Comparison of ENCODE assay signal across 1 cellular context in the genomic region with DNA sequence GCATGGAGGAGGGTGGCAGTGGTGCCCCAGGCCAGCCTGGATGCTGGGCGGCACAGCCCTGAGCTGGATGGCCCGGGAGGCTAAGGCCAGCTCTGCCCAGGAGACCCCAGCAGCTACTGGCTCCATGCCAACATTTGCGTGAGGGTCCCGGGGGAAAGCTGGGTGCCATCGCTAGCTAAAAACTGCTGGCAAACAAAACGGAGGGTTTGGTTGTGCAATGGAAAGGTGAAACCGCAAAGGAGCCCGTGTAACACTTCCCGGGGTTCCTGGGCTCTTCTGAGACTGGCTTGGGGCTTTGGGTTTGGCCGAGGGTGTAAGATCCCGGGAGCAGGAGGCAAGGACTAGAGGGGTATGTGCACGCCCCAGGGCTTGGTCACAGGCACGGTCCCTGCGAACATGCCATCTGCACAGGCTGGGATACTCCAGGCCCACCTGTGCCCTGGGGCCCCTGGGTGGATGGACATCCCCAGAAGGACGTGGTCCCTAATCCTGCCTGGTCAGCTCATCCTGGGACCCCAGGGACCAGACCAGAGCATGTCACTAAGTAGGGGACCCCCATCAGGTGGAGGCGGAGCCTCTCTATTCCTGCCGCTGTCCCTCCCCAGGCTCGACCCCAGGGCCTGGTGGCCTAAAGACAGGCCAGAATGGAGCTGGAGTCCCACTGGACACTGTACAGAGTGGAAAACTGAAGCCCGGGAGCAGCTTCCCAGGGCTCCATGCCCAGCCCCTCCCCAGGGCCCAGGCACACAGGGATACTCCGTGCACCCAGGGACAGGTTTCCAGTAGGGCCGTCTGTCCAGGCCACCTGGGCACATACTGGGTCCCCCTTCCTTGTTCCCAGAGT.
TF ChIP-seq lines count a peak whose summit lies in the region.

No MANE protein-coding gene starts in this region.

TF ChIP-seq in K562, 482 proteins besides CTCF, POLR2A, EP300 and RAD21:
- TF ChIP-seq DIDO1 (tag; IDR thresholded peaks at IDR 0.05; ENCODE audit: low read depth) (no peak), GABPA (tag; conservative IDR thresholded peaks at IDR 0.05; ENCODE audit: low read depth) (no peak), NFIC (IDR thresholded peaks at IDR 0.05) (peak; percentile 75), NFIX (CRISPR knock-in tag; IDR thresholded peaks at IDR 0.05; ENCODE audit: low read depth) (0 out of 2 replicates have a peak, but pooled peaks have one; percentile 32)
TF ChIP-seq in K562: peak in this region for 2.
